Comparison of ENCODE assay signal across 33 cellular contexts in the genomic region with DNA sequence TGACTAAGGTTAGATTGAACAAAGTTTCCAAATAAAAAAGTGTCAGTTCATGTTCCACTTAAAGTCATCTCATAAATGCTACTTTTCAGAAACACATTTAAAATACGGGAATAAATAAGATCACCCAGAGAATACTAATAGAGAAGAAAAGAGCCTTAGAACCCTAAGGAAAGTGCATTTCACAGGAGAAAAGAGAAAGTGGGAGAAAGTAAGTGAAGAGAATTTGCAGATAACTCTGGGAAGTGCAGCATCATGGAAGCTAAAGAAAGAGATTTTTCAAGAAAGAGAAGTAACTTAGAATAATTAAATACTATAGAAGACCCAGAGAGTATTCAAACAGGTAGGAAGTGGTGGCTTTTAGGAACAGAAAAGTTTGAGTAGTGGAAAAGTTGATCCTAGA.
"Had no signal": no experiment of that assay in that cellular context is flagged by ENCODE, and none has a peak within 500 bp of the region (broad histone marks: within the 10 kb centered on the region; RNA-seq: fewer than 3 reads in every experiment).

No MANE protein-coding gene starts in this region.

- FAIRE-seq: astrocyte, bronchial epithelial cell had no signal

- ATAC-seq: activated naive CD4-positive, alpha-beta T cell treated with anti-CD3 and anti-CD28 coated beads, Interleukin-2, amount 50 U/mL, for 72 hours; activated naive CD8-positive, alpha-beta T cell treated with anti-CD3 and anti-CD28 coated beads, Interleukin-2, amount 50 U/mL, for 24 hours; activated T-cell treated with anti-CD3 and anti-CD28 coated beads, Interleukin-2, amount 50 U/mL, for 4 hours; activated T-cell treated with anti-CD3 and anti-CD28 coated beads, Interleukin-2, amount 50 U/mL, for 72 hours; activated T-helper 17 cell treated with anti-CD3 and anti-CD28 coated beads, Interleukin-2, amount 50 U/mL, for 72 hours; body of pancreas had no signal

- DNase-seq: activated effector memory CD4-positive, alpha-beta T cell treated with anti-CD3 and anti-CD28 coated beads, Interleukin-2, amount 50 U/mL, for 16 hours; activated effector memory CD4-positive, alpha-beta T cell treated with Interleukin-2 at 50 U/mL for 16 hours; activated gamma-delta T cell; activated gamma-delta T cell treated with Interleukin-2 at 50 U/mL for 16 hours; activated naive CD4-positive, alpha-beta T cell; activated naive CD4-positive, alpha-beta T cell treated with anti-CD3 and anti-CD28 coated beads for 36 hours; activated naive CD4-positive, alpha-beta T cell treated with anti-CD3 and anti-CD28 coated beads, Interleukin-2, amount 10 ng/mL, durations not matched to agents 7 days and 5 days; activated naive CD4-positive, alpha-beta T cell treated with anti-CD3 and anti-CD28 coated beads, Interleukin-2, amount 50 U/mL, for 16 hours; activated naive CD4-positive, alpha-beta T cell treated with Interleukin-2 at 50 U/mL for 16 hours; activated naive CD8-positive, alpha-beta T cell treated with anti-CD3 and anti-CD28 coated beads for 36 hours; activated naive CD8-positive, alpha-beta T cell treated with anti-CD3 and anti-CD28 coated beads, Interleukin-2, amount 10 ng/mL, durations not matched to agents 7 days and 5 days; activated naive CD8-positive, alpha-beta T cell treated with anti-CD3 and anti-CD28 coated beads, Interleukin-2, amount 50 U/mL, for 24 hours; activated T-cell treated with anti-CD3 and anti-CD28 coated beads, Interleukin-2, amount 50 U/mL, for 24 hours; activated T-cell treated with anti-CD3 and anti-CD28 coated beads, Interleukin-2, amount 50 U/mL, for 4 hours; activated T-cell treated with anti-CD3 and anti-CD28 coated beads, Interleukin-2, amount 50 U/mL, for 48 hours; activated T-cell treated with anti-CD3 and anti-CD28 coated beads, Interleukin-2, amount 50 U/mL, for 72 hours; adrenal gland; amniotic stem cell; amygdala; anterior cingulate cortex; aorta; body of pancreas; brain microvascular endothelial cell; caudate nucleus; central memory CD4-positive, alpha-beta T cell; cerebellar nuclear complex had no signal

- H3K27ac ChIP-seq: adrenal gland, ascending aorta, body of pancreas, brain microvascular endothelial cell, breast epithelium, cardiac muscle cell had no signal

- H3K9me3 ChIP-seq: adrenal gland, ascending aorta, body of pancreas, breast epithelium had no signal

- H3K27me3 ChIP-seq: adrenal gland, ascending aorta, body of pancreas, brain microvascular endothelial cell, breast epithelium, cardiac muscle cell had no signal

- H3K4me1 ChIP-seq: adrenal gland, body of pancreas, breast epithelium had no signal

- H3K4me3 ChIP-seq: adrenal gland, ascending aorta, body of pancreas, breast epithelium, cardiac muscle cell had no signal

- H3K36me3 ChIP-seq: adrenal gland, ascending aorta, brain microvascular endothelial cell, breast epithelium, cardiac muscle cell had no signal
